9 cellular contexts compared by ENCODE assay signal in genomic region chr4:165874072-165874798, GRCh38. TPM values are rescaled to one million over a fixed set of nuclear protein-coding genes. Genes with fewer than 3 reads are reported as not detected.
DNase-seq lines count a peak whose midpoint lies in the region; ATAC-seq and TF ChIP-seq lines count a peak whose summit lies in the region.
"Had no signal": no experiment of that assay in that cellular context is flagged by ENCODE, and none has a peak within 500 bp of the region (broad histone marks: within the 10 kb centered on the region; RNA-seq: fewer than 3 reads in every experiment).

No MANE protein-coding gene starts in this region.

- intact Hi-C loops in heart right ventricle (cut with DNase I), result loop anchor here in 3 of 10 donors (5.0 to 10.0 kb wide), 3 partner anchors 211 to 339 kb away; no protein-coding TSS in a partner anchor
- intact Hi-C loops in Right ventricle myocardium inferior (cut with DNase I), result loop anchor here (10.0 kb wide), 1 partner anchor 249 kb away; no protein-coding TSS in a partner anchor

- no peak overlapping the region for H3K4me3 Mint-ChIP-seq in T-helper 2 cell treated with Interferon-gamma antibody and Interleukin-4, amounts not matched to agents 5 μg/mL and 100 μg/mL, for 36 hours

- H3K27me3 ChIP-seq in heart right ventricle (peaks cover 0 to 47% (median 10%) of the 10 kb centered on the region in 7 donors), mucosa of rectum (ENCODE audit: control insufficient read depth in 2 of 2, insufficient read depth in 2 of 2, low read length in 2 of 2) (peaks cover 21 to 35% of the 10 kb centered on the region in 2 donors)

- no peaks in the 10 kb centered on the region for H3K36me3 Mint-ChIP-seq in T-helper 2 cell treated with Interferon-gamma antibody and Interleukin-4, amounts not matched to agents 5 μg/mL and 100 μg/mL, for 36 hours (ENCODE audit: low read depth)

- TF ChIP-seq CTCF in heart right ventricle (IDR thresholded peaks at IDR 0.05), result no peak

- no peak overlapping the region for H3K9ac ChIP-seq in mucosa of rectum (ENCODE audit: low read depth in 1 of 2, low read length in 2 of 2)

- no peaks in the 10 kb centered on the region for H3K9me3 Mint-ChIP-seq in T-helper 2 cell treated with Interferon-gamma antibody and Interleukin-4, amounts not matched to agents 5 μg/mL and 100 μg/mL, for 36 hours

- H3K36me3 ChIP-seq in heart right ventricle, result no peaks in the 10 kb centered on the region
- H3K36me3 ChIP-seq in mucosa of rectum (ENCODE audit: control insufficient read depth in 2 of 2, insufficient read depth in 2 of 2, low read length in 2 of 2), result no peaks in the 10 kb centered on the region

- H3K27me3 Mint-ChIP-seq in T-helper 2 cell treated with Interferon-gamma antibody and Interleukin-4, amounts not matched to agents 5 μg/mL and 100 μg/mL, for 36 hours (ENCODE audit: low read depth), result peaks cover 63% of the 10 kb centered on the region

- H3K4me1 ChIP-seq in heart right ventricle (peaks cover 0 to 24% (median 18%) of the 10 kb centered on the region in 9 donors), mucosa of rectum (ENCODE audit: control insufficient read depth in 2 of 2, insufficient read depth in 2 of 2, low read length in 2 of 2) (no peaks in the 10 kb centered on the region)

- 0 to 1% methylated on average over 27 to 28 of the region's 28 CpGs for WGBS in heart right ventricle, 2 donors

- peak overlapping the region in 5 of 10 donors; percentile 10 to 63 (median 42) for H3K27ac ChIP-seq in heart right ventricle
- H3K27ac ChIP-seq in mucosa of rectum (ENCODE audit: low read depth in 2 of 2, low read length in 2 of 2), result no peak overlapping the region

- ATAC-seq in heart right ventricle (peak in 6 of 8 donors; percentile 3 to 38 (median 26)), Right ventricle myocardium inferior (no peak), GM19351 (IDR thresholded peaks at IDR 0.05; ENCODE audit: unreplicated experiment) (no peak)

- H3K4me3 ChIP-seq in heart right ventricle, result peak overlapping the region; percentile 49 to 73 (median 60)
- H3K4me3 ChIP-seq in mucosa of rectum (ENCODE audit: low read length in 2 of 2), result peak overlapping the region; percentile 34 to 47

- no peaks in the 10 kb centered on the region for H3K9me3 ChIP-seq in heart right ventricle
- no peaks in the 10 kb centered on the region for H3K9me3 ChIP-seq in mucosa of rectum (ENCODE audit: control insufficient read depth in 2 of 2, low read length in 2 of 2)

- DNase-seq in heart right ventricle (peak in 1 of 2 donors; percentile 7), Right ventricle myocardium inferior (ENCODE audit: missing footprints) (no peak), dermis microvascular lymphatic vessel endothelial cell (ENCODE audit: low read depth in 2 of 2) (peak; percentile 17 to 38), NCI-H2196 (lab: John Stamatoyannopoulos, UW; ENCODE audit: unreplicated experiment) (no peak), NCI-H1048 (lab: John Stamatoyannopoulos, UW) (no peak)
- no peak for DNase-seq in T-helper 2 cell treated with Interferon-gamma antibody and Interleukin-4, amounts not matched to agents 5 μg/mL and 100 μg/mL, for 36 hours (ENCODE audit: low spot score)
- DNase-seq: DND-41 had no signal

- no peak overlapping the region for H3K27ac Mint-ChIP-seq in T-helper 2 cell treated with Interferon-gamma antibody and Interleukin-4, amounts not matched to agents 5 μg/mL and 100 μg/mL, for 36 hours

- H3K4me1 Mint-ChIP-seq in T-helper 2 cell treated with Interferon-gamma antibody and Interleukin-4, amounts not matched to agents 5 μg/mL and 100 μg/mL, for 36 hours (ENCODE audit: low read depth), result no peaks in the 10 kb centered on the region

RNA-seq across cellular contexts. Expression of gene TLL1, which starts 1.2 kb away (rescaled TPM):
- total RNA-seq in heart right ventricle, result 1 to 10 TPM in 3 of 10 donors, under 1 TPM in 7; 0.17 to 2.3 (median 0.71) TPM
- polyA plus RNA-seq in heart right ventricle, result 1 to 10 TPM in 1 of 2 donors, under 1 TPM in 1; 0.51 to 1.2 TPM
- total RNA-seq in Right ventricle myocardium inferior, result 0.54 TPM
- total RNA-seq in dermis microvascular lymphatic vessel endothelial cell, result 16.2 and 31.0 TPM in 2 replicates

Comparison
In these comparisons a context has a peak if more than half of its experiments do, and no peak if none do; other contexts are left out.
1. ATAC-seq: peak in heart right ventricle (6 of 8); none in Right ventricle myocardium inferior (single experiment) and GM19351 (single experiment).
2. DNase-seq: peak in dermis microvascular lymphatic vessel endothelial cell (2 of 2); none in Right ventricle myocardium inferior (single experiment), T-helper 2 cell treated with Interferon-gamma antibody and Interleukin-4, amounts not matched to agents 5 μg/mL and 100 μg/mL, for 36 hours (single experiment), NCI-H2196 (single experiment) and NCI-H1048 (single experiment).